Comparison of ENCODE assay signal across 10 cellular contexts in the genomic region with DNA sequence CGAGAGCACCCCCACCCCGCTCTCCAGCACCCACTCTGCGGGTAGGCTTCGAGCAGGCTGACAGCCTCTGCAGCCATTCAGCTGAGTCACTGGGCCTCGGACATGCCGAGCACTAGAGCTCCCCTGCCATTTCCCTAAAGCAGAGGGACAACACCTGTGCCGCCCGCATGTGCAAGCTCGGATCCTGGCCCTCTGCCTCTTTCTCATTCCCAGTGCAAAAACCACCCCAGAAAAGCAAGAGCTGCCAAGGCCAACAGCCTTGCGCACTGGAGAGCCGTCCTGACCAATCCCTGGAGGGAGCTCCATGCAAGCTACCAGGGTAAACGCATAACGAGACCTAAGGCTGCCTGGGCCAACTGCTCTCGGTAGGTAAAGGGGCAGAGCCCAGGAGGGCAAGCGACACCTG. TPM values are rescaled to one million over a fixed set of nuclear protein-coding genes. Genes with fewer than 3 reads are reported as not detected.
A peak's percentile ranks its signal among the peaks of the same experiment; 100 is the strongest.
DNase-seq lines count a peak whose midpoint lies in the region; ATAC-seq and TF ChIP-seq lines count a peak whose summit lies in the region.
"Had no signal": no experiment of that assay in that cellular context is flagged by ENCODE, and none has a peak within 500 bp of the region (broad histone marks: within the 10 kb centered on the region; RNA-seq: fewer than 3 reads in every experiment).

No MANE protein-coding gene starts in this region.

- H3K4me3 Mint-ChIP-seq in GM23338 (0 out of 3 replicates have a peak overlapping the region, but pooled peaks have one; percentile 12), WTC11 (no peak overlapping the region; the same call in 1 of the 2 replicates)

- peaks cover 17% of the 10 kb centered on the region for H4K20me1 ChIP-seq in GM23338 (replicated peaks; ENCODE audit: insufficient read depth)

- no peak overlapping the region for H3K4me2 ChIP-seq in GM23338
- H3K4me2 ChIP-seq: smooth muscle cell had no signal

- peaks cover 19% of the 10 kb centered on the region for H3K4me1 Mint-ChIP-seq in GM23338
- H3K4me1 Mint-ChIP-seq in WTC11: peaks cover 21% of the 10 kb centered on the region

- no peak for TF ChIP-seq POLR2A in sigmoid colon (IDR thresholded peaks at IDR 0.05)

- H3K4me3 ChIP-seq in GM23338: peak overlapping the region; percentile 17; the same call in 1 of the 2 replicates
- no peak overlapping the region for H3K4me3 ChIP-seq in fibroblast of mammary gland (ENCODE audit: control insufficient read depth, low read depth, low read length)
- H3K4me3 ChIP-seq in sigmoid colon: peak overlapping the region in 1 of 4 donors; percentile 8
- H3K4me3 ChIP-seq: smooth muscle cell had no signal

- H3K4me1 ChIP-seq in GM23338 (ENCODE audit: insufficient read depth) (peaks cover 12% of the 10 kb centered on the region), sigmoid colon (peaks cover 0 to 42% (median 37%) of the 10 kb centered on the region in 4 donors)

- no peak for TF ChIP-seq EP300 in sigmoid colon (IDR thresholded peaks at IDR 0.05)

- H3K27ac ChIP-seq in GM23338 (ENCODE audit: low read depth) (no peak overlapping the region), sigmoid colon (peak overlapping the region; percentile 49 to 98 (median 97))

- no peaks in the 10 kb centered on the region for H3K9me3 ChIP-seq in sigmoid colon

- 77 to 84% methylated on average over 15 of the region's 15 CpGs for WGBS in sigmoid colon, 2 donors

- no peaks in the 10 kb centered on the region for H3K27me3 ChIP-seq in GM23338 (ENCODE audit: insufficient read depth)
- peaks cover 0 to 5% (median 0%) of the 10 kb centered on the region in 3 donors for H3K27me3 ChIP-seq in sigmoid colon

- no peak overlapping the region for H2AFZ ChIP-seq in GM23338

- TF ChIP-seq CTCF in GM23338 (conservative IDR thresholded peaks at IDR 0.05; ENCODE audit: low read depth in 2 of 2) (no peak), WTC11 (IDR thresholded peaks at IDR 0.05) (no peak), fibroblast of mammary gland (conservative IDR thresholded peaks at IDR 0.05; ENCODE audit: control insufficient read depth, insufficient read depth, low read depth, low read length) (no peak), sigmoid colon (IDR thresholded peaks at IDR 0.05) (no peak)

- peaks cover 41% of the 10 kb centered on the region for H3K36me3 Mint-ChIP-seq in GM23338 (ENCODE audit: low read depth)
- H3K36me3 Mint-ChIP-seq in WTC11: peaks cover under 1% of the 10 kb centered on the region

- no peaks in the 10 kb centered on the region; the same call in 2 of the 3 replicates for H3K9me3 Mint-ChIP-seq in GM23338
- no peaks in the 10 kb centered on the region for H3K9me3 Mint-ChIP-seq in WTC11

- CTCF ChIA-PET in WTC11 (lab: Charles Lee): interaction anchor here (0.8 to 3.7 kb wide), 4 partner anchors 19 to 280 kb away, joined by 3 to 12 read pairs (median 5); no protein-coding TSS in a partner anchor

- DNase-seq in GM23338 (ENCODE audit: low spot score): no peak
- DNase-seq in WTC11 (ENCODE audit: low spot score): no peak
- DNase-seq in fibroblast of mammary gland (ENCODE audit: low read depth): peak; percentile 43
- peak; percentile 80 for DNase-seq in sigmoid colon
- DNase-seq in NCI-H748 (lab: John Stamatoyannopoulos, UW; ENCODE audit: unreplicated experiment): no peak
- no peak for DNase-seq in retina
- no peak for DNase-seq in NCI-H526 (lab: John Stamatoyannopoulos, UW)
- DNase-seq in DMS53 (lab: John Stamatoyannopoulos, UW): no peak
- DNase-seq: kidney glomerular epithelial cell had no signal

- H3K27ac Mint-ChIP-seq in GM23338 (peak overlapping the region; percentile 82), WTC11 (peak overlapping the region; percentile 60; the same call in 1 of the 2 replicates)

- POLR2A ChIA-PET in WTC11 (lab: Charles Lee): no interaction called here

- H3K27me3 Mint-ChIP-seq in GM23338 (ENCODE audit: insufficient read depth, low read depth, poor library complexity): peaks cover 7% of the 10 kb centered on the region
- no peaks in the 10 kb centered on the region for H3K27me3 Mint-ChIP-seq in WTC11 (ENCODE audit: low read depth)

- H3K9me2 ChIP-seq in GM23338 (ENCODE audit: insufficient read depth): no peaks in the 10 kb centered on the region

- peaks cover 77% of the 10 kb centered on the region for H3K79me2 ChIP-seq in GM23338 (replicated peaks; ENCODE audit: insufficient read depth)

- H3K36me3 ChIP-seq in GM23338 (ENCODE audit: insufficient read depth) (no peaks in the 10 kb centered on the region), sigmoid colon (peaks cover 0 to 23% (median 14%) of the 10 kb centered on the region in 4 donors)

- intact Hi-C loops in sigmoid colon (cut with DNase I): no loop called here

- H3F3A ChIP-seq in GM23338 (replicated peaks; ENCODE audit: low read depth): no peaks in the 10 kb centered on the region

- ATAC-seq in GM23338 (no peak), WTC11 (no peak)

TF ChIP-seq in GM23338, 12 proteins besides CTCF, POLR2A, EP300 and RAD21 (continues in another document):
- TF ChIP-seq EZH2 (IDR thresholded peaks at IDR 0.05; ENCODE audit: low read depth, unreplicated experiment) (no peak), ZNF114 (CRISPR knock-in tag; IDR thresholded peaks at IDR 0.05) (no peak)

TF ChIP-seq in WTC11, 78 proteins besides CTCF, POLR2A, EP300 and RAD21:
- TF ChIP-seq SMAD3 (CRISPR knock-in tag; IDR thresholded peaks at IDR 0.05; ENCODE audit: borderline replicate concordance): no peak
- no peak for TF ChIP-seq GABPB1 (CRISPR knock-in tag; IDR thresholded peaks at IDR 0.05)
- TF ChIP-seq, protein P1, sequence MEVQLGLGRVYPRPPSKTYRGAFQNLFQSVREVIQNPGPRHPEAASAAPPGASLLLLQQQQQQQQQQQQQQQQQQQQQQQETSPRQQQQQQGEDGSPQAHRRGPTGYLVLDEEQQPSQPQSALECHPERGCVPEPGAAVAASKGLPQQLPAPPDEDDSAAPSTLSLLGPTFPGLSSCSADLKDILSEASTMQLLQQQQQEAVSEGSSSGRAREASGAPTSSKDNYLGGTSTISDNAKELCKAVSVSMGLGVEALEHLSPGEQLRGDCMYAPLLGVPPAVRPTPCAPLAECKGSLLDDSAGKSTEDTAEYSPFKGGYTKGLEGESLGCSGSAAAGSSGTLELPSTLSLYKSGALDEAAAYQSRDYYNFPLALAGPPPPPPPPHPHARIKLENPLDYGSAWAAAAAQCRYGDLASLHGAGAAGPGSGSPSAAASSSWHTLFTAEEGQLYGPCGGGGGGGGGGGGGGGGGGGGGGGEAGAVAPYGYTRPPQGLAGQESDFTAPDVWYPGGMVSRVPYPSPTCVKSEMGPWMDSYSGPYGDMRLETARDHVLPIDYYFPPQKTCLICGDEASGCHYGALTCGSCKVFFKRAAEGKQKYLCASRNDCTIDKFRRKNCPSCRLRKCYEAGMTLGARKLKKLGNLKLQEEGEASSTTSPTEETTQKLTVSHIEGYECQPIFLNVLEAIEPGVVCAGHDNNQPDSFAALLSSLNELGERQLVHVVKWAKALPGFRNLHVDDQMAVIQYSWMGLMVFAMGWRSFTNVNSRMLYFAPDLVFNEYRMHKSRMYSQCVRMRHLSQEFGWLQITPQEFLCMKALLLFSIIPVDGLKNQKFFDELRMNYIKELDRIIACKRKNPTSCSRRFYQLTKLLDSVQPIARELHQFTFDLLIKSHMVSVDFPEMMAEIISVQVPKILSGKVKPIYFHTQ (CRISPR knock-in tag; IDR thresholded peaks at IDR 0.05): no peak
- TF ChIP-seq NFATC4 (CRISPR knock-in tag; IDR thresholded peaks at IDR 0.05): no peak

RNA-seq across cellular contexts. Expression of gene HCFC1, which starts 5.3 kb away (rescaled TPM):
- total RNA-seq in GM23338 (2014; rRNA removed; shearing (Covaris generic)): 169 and 188 TPM in 2 replicates
- polyA plus RNA-seq in GM23338 (2016; fragmentation: Nextera tagmentation; extraction: Ambion mirVana) (33.0 and 33.2 TPM in 2 replicates), sigmoid colon (10 to 100 TPM in 1 of 3 donors, 1 to 10 TPM in 2; 7.4 to 34.4 (median 8.4) TPM)
- total RNA-seq in WTC11 (2021) (121 to 130 TPM (median 125 TPM) in 3 replicates), sigmoid colon (10 to 100 TPM; 23.5 to 57.3 (median 30.2) TPM)

RNA-seq across cellular contexts. Expression of gene TMEM187, which starts 6.3 kb away (rescaled TPM):
- total RNA-seq in GM23338 (2014; rRNA removed; shearing (Covaris generic)): 4.4 and 9.7 TPM in 2 replicates
- polyA plus RNA-seq in GM23338 (2016; fragmentation: Nextera tagmentation; extraction: Ambion mirVana): 2.4 and 2.5 TPM in 2 replicates
- 8.4 to 12.3 TPM (median 10.1 TPM) in 3 replicates for total RNA-seq in WTC11 (2021)
- 1 to 10 TPM; 3.5 to 8.6 (median 4.4) TPM for total RNA-seq in sigmoid colon
- 1 to 10 TPM; 3.6 to 9.3 (median 3.7) TPM for polyA plus RNA-seq in sigmoid colon

RNA-seq across cellular contexts. Expression of gene RENBP, which starts 21.8 kb away (rescaled TPM):
- 8.6 and 10.3 TPM in 2 replicates for total RNA-seq in GM23338 (2014; rRNA removed; shearing (Covaris generic))
- polyA plus RNA-seq in GM23338 (2016; fragmentation: Nextera tagmentation; extraction: Ambion mirVana): 1.5 and 2.0 TPM in 2 replicates
- total RNA-seq in WTC11 (2021): 14.0 to 18.6 TPM (median 16.2 TPM) in 3 replicates
- 10 to 100 TPM in 3 of 4 donors, 1 to 10 TPM in 1; 9.8 to 16.8 (median 13.1) TPM for total RNA-seq in sigmoid colon
- polyA plus RNA-seq in sigmoid colon: 10 to 100 TPM; 10.2 to 15.1 (median 15.0) TPM
- total RNA-seq: smooth muscle cell had no signal

RNA-seq across cellular contexts. Expression of gene NAA10, which starts 31.4 kb away (rescaled TPM):
- 112 and 136 TPM in 2 replicates for total RNA-seq in GM23338 (2014; rRNA removed; shearing (Covaris generic))
- polyA plus RNA-seq in GM23338 (2016; fragmentation: Nextera tagmentation; extraction: Ambion mirVana) (140 and 145 TPM in 2 replicates), sigmoid colon (100 to 1,000 TPM in 1 of 3 donors, 10 to 100 TPM in 2; 78.6 to 128 (median 84.7) TPM)
- total RNA-seq in WTC11 (2021) (97.1 to 107 TPM (median 101 TPM) in 3 replicates), sigmoid colon (100 to 1,000 TPM in 1 of 4 donors, 10 to 100 TPM in 3; 57.4 to 113 (median 79.2) TPM)

RNA-seq across cellular contexts. Expression of gene ARHGAP4, which starts 40.2 kb away (rescaled TPM):
- 57.8 and 59.5 TPM in 2 replicates for total RNA-seq in GM23338 (2014; rRNA removed; shearing (Covaris generic))
- polyA plus RNA-seq in GM23338 (2016; fragmentation: Nextera tagmentation; extraction: Ambion mirVana): 21.2 and 21.5 TPM in 2 replicates
- total RNA-seq in WTC11 (2021): 52.1 to 66.9 TPM (median 65.3 TPM) in 3 replicates
- 10 to 100 TPM; 12.4 to 27.4 (median 16.3) TPM for total RNA-seq in sigmoid colon
- polyA plus RNA-seq in sigmoid colon: 100 to 1,000 TPM in 1 of 3 donors, 10 to 100 TPM in 1, 1 to 10 TPM in 1; 8.4 to 122 (median 17.3) TPM

Comparison
In these comparisons a context has a peak if more than half of its experiments do, and no peak if none do; other contexts are left out.
1. DNase-seq: peak in fibroblast of mammary gland (single experiment) and sigmoid colon (single experiment); none in GM23338 (single experiment), WTC11 (single experiment), NCI-H748 (single experiment), retina (single experiment), NCI-H526 (0 of 2) and DMS53 (single experiment).